ENCODE assay signal across 7 cellular contexts in the genomic region with DNA sequence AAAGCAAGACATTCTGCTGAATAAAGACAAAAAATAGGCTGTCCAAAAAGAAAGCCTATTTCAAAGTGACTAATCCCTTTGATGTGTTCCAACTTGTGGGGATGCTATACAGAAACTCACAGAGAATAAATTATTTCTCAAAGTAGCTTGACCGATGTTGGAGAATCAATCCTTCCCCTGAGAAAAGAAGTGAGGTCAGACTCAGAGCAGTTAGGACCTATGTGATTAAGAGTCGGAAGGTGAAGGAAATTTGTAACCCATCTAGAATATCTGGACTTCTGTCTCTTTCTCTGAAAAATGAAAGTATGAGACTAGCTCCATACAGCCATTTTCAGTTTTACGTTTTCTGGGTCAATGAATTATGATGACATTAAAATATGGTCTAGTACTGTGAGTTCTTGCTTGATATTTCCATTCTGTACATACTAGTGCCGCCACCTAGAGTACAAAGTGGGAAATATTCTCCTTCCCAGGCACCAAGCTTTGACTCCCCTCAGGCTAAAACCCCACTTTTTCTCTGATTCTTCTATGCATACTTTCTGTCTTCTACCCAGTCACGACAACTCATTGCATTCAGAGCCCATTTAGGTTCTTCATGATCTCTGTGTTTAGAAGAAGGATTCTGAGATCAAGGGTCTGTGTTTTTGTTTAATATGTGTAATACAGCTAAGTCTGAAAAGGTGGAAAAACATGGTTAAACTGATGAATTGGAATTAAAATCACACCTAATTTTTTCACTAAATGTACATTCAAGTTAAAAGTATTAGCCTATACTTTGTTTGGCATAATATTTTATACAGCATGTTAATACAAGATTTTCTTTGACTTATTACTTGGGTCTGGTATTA. TPM values are rescaled to one million over a fixed set of nuclear protein-coding genes. Genes with fewer than 3 reads are reported as not detected.
DNase-seq lines count a peak whose midpoint lies in the region; ATAC-seq and TF ChIP-seq lines count a peak whose summit lies in the region.

No MANE protein-coding gene starts in this region.

- H3K27ac ChIP-seq in left lung, result no peak overlapping the region
- no peak overlapping the region for H3K27ac ChIP-seq in aorta (ENCODE audit: low read depth in 1 of 2, low read length in 2 of 2)

- H3K27me3 ChIP-seq in left lung (no peaks in the 10 kb centered on the region), aorta (ENCODE audit: control insufficient read depth in 1 of 2, insufficient read depth in 2 of 2, low read length in 1 of 2) (no peaks in the 10 kb centered on the region)

- H3K9me3 ChIP-seq in left lung (no peaks in the 10 kb centered on the region), aorta (ENCODE audit: control insufficient read depth, low read length) (no peaks in the 10 kb centered on the region)

- intact Hi-C loops in left lung (cut with DNase I), result loop anchor here in 1 of 2 donors (10.0 kb wide), 1 partner anchor 292 kb away; no protein-coding TSS in a partner anchor
- intact Hi-C loops in aorta (cut with DNase I), result loop anchor here (2.0 to 5.0 kb wide), 3 partner anchors 292 to 400 kb away; no protein-coding TSS in a partner anchor

- H3K36me3 ChIP-seq in left lung (no peaks in the 10 kb centered on the region), aorta (ENCODE audit: control insufficient read depth in 1 of 2, insufficient read depth in 2 of 2, low read length in 1 of 2) (no peaks in the 10 kb centered on the region)

- H3K4me3 ChIP-seq in cardiac fibroblast (replicated peaks in 1 of 2; ENCODE audit: low read depth in 2 of 2, low read length in 2 of 2) (no peak overlapping the region), left lung (no peak overlapping the region), aorta (ENCODE audit: low read length in 2 of 2) (peak overlapping the region in 1 of 2 donors; percentile 24)

- DNase-seq in GM04504 (ENCODE audit: low read depth) (peak; percentile 31), NCI-H526 treated with DMSO at 0.1 percent for 48 hours (lab: John Stamatoyannopoulos, UW) (peak; percentile 50), cardiac fibroblast (ENCODE audit: low read depth in 2 of 2) (peak; percentile 82 to 83), left lung (no peak), aorta (no peak)

- ATAC-seq in GM21367 (IDR thresholded peaks at IDR 0.05; ENCODE audit: unreplicated experiment) (peak; percentile 98), HG03460 (IDR thresholded peaks at IDR 0.05; ENCODE audit: unreplicated experiment) (peak; percentile 94), left lung (peak; percentile 97), aorta (ENCODE audit: low FRiP score) (peak; percentile 85)

- H3K4me1 ChIP-seq in left lung, result no peaks in the 10 kb centered on the region
- no peaks in the 10 kb centered on the region for H3K4me1 ChIP-seq in aorta (ENCODE audit: control insufficient read depth in 1 of 2, insufficient read depth in 2 of 2, low read length in 2 of 2)

- 19 to 24% methylated on average over 5 of the region's 5 CpGs for WGBS in aorta, 2 donors

- TF ChIP-seq CTCF in cardiac fibroblast (IDR thresholded peaks at IDR 0.05; ENCODE audit: low read depth, low read length) (peak; percentile 73), left lung (IDR thresholded peaks at IDR 0.05) (peak; percentile 61 to 89)

RNA-seq across cellular contexts. Expression of a gene that starts 6.9 kb away (rescaled TPM):
- total RNA-seq in left lung (1 to 10 TPM in 1 of 2 donors, under 1 TPM in 1; 0.47 to 5.4 TPM), aorta (under 1 TPM in 1 of 2 donors, not detected in 1; 0.65 TPM)
- not detected for polyA plus RNA-seq in aorta

RNA-seq across cellular contexts. Expression of a gene that starts 30.9 kb away (rescaled TPM):
- total RNA-seq in left lung (1 to 10 TPM; 8.2 to 8.3 TPM), aorta (1 to 10 TPM; 6.5 to 7.9 TPM)
- polyA plus RNA-seq in aorta, result under 1 TPM; 0.25 to 0.46 TPM

Comparison
In these comparisons a context has a peak if more than half of its experiments do, and no peak if none do; other contexts are left out.
1. DNase-seq: peak in GM04504 (single experiment), NCI-H526 treated with DMSO at 0.1 percent for 48 hours (single experiment) and cardiac fibroblast (2 of 2); none in left lung (0 of 2) and aorta (0 of 2).
2. Peak in every context shown above with its lines, with median percentiles within 50 percentile points of each other: ATAC-seq.